1 cellular context compared by ENCODE assay signal in the genomic region with DNA sequence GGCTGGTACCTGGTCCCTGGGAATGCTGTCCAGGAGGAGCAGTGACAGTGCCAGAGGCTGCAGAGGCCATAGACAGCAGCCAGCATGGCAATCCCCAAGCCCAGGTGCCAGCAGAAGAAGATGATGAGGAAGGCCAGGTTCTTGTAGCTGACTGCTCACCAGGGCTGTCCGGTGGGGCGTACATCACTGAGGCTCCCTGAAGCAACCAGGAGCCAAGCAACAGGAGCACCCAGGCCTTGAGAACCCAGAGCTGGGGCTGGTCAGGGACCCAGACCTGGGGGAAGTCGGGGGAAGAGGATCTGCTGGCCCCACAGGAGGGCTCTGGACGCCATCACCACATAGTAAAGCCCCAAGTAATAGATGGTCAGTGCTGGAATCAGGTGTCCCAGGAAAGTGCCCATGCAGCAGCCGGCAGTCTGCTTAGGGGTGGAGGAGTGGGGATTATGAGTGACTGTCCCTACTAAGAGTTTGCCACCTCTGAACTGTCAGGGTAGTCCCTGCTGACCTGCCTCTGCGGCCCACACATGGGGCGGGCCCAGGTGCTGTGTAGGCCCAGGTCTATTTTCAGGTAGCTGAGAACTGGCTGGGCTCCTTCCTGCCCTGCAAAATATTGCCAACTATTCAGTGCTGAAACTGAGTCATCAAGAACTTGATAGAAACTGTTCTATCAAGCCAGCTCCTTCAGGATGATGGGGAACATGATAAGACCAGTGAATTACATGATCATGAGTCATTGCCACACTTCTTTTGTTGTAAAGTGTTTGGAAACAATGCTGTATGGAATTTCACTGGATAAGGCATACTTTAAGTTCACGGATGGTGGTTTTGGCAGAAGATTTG.
TF ChIP-seq lines count a peak whose summit lies in the region.

No MANE protein-coding gene starts in this region.

TF ChIP-seq in K562, 482 proteins besides CTCF, POLR2A, EP300 and RAD21 (continued from another document):
- TF ChIP-seq SOX6 (IDR thresholded peaks at IDR 0.05) (peak; percentile 37; the same call in 1 of the 2 replicates), MECOM (CRISPR knock-in tag; IDR thresholded peaks at IDR 0.05) (no peak), PHB2 (IDR thresholded peaks at IDR 0.05; ENCODE audit: low read depth) (no peak), ARID1B (IDR thresholded peaks at IDR 0.05) (peak; percentile 20; the same call in 1 of the 2 replicates), FOSL1 (tag; conservative IDR thresholded peaks at IDR 0.05) (peak; percentile 85)
- TF ChIP-seq, protein P1, sequence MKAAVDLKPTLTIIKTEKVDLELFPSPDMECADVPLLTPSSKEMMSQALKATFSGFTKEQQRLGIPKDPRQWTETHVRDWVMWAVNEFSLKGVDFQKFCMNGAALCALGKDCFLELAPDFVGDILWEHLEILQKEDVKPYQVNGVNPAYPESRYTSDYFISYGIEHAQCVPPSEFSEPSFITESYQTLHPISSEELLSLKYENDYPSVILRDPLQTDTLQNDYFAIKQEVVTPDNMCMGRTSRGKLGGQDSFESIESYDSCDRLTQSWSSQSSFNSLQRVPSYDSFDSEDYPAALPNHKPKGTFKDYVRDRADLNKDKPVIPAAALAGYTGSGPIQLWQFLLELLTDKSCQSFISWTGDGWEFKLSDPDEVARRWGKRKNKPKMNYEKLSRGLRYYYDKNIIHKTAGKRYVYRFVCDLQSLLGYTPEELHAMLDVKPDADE (conservative IDR thresholded peaks at IDR 0.05; ENCODE audit: control insufficient read depth, low read depth, low read length) = no peak
- TF ChIP-seq, protein P2, sequence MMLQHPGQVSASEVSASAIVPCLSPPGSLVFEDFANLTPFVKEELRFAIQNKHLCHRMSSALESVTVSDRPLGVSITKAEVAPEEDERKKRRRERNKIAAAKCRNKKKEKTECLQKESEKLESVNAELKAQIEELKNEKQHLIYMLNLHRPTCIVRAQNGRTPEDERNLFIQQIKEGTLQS (IDR thresholded peaks at IDR 0.05) = peak; percentile 51; the same call in 1 of the 2 replicates
- TF ChIP-seq, protein P2 (CRISPR knock-in tag; conservative IDR thresholded peaks at IDR 0.05) = no peak
